Comparison of ENCODE assay signal across 1 cellular context in the genomic region with DNA sequence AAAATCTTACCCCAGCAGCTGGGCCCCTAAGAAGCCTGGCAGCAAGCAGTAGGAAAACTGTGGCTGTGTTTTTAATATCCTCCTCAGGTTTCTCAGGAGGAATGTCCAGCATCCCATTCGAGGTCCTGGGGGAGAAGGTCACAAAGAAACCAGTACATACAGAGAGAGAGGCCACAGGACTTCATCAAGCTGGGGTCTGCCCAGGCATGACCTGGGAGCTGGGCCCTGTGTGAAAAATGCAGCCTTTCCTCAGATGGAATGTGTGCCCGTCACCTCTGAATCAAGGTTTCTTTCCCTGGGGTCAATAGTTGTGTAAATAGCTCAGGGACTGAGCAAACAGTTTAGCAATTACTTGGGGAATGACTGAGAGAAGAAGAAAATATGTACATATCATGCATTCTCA.
TF ChIP-seq lines count a peak whose summit lies in the region.

No MANE protein-coding gene starts in this region.

TF ChIP-seq in HepG2, 621 proteins besides CTCF, POLR2A, EP300 and RAD21 (continued from another document and continues in another):
- TF ChIP-seq NR2F6 (IDR thresholded peaks at IDR 0.05) (peak; percentile 98), NR2F6 (CRISPR knock-in tag; IDR thresholded peaks at IDR 0.05) (peak; percentile 98), ZNF644 (CRISPR knock-in tag; IDR thresholded peaks at IDR 0.05; ENCODE audit: low read depth) (peak; percentile 30; the same call in 1 of the 2 replicates), ZNF547 (CRISPR knock-in tag; IDR thresholded peaks at IDR 0.05) (no peak), GABPB1 (CRISPR knock-in tag; IDR thresholded peaks at IDR 0.05) (0 out of 2 replicates have a peak, but pooled peaks have one; percentile 16), ZNF850 (CRISPR knock-in tag; conservative IDR thresholded peaks at IDR 0.05) (no peak), ZNF543 (CRISPR knock-in tag; IDR thresholded peaks at IDR 0.05) (no peak), ZNF256 (CRISPR knock-in tag; conservative IDR thresholded peaks at IDR 0.05) (no peak), ZEB1 (IDR thresholded peaks at IDR 0.05; ENCODE audit: insufficient replicate concordance, low read depth) (no peak), ZNF556 (CRISPR knock-in tag; IDR thresholded peaks at IDR 0.05; ENCODE audit: borderline replicate concordance) (no peak), AHR (CRISPR knock-in tag; IDR thresholded peaks at IDR 0.05) (no peak), RFX3 (CRISPR knock-in tag; IDR thresholded peaks at IDR 0.05) (no peak), PAF1 (CRISPR knock-in tag; IDR thresholded peaks at IDR 0.05) (no peak), SALL2 (CRISPR knock-in tag; IDR thresholded peaks at IDR 0.05) (no peak), PAWR (CRISPR knock-in tag; IDR thresholded peaks at IDR 0.05; ENCODE audit: borderline replicate concordance) (no peak), CCDC6 (CRISPR knock-in tag; IDR thresholded peaks at IDR 0.05) (0 out of 2 replicates have a peak, but pooled peaks have one; percentile 65), IRF2 (CRISPR knock-in tag; IDR thresholded peaks at IDR 0.05) (peak; percentile 73), ZNF34 (CRISPR knock-in tag; IDR thresholded peaks at IDR 0.05; ENCODE audit: borderline replicate concordance) (no peak), MTA1 (CRISPR knock-in tag; IDR thresholded peaks at IDR 0.05; ENCODE audit: borderline replicate concordance) (no peak), STAG1 (CRISPR knock-in tag; IDR thresholded peaks at IDR 0.05) (peak; percentile 21; the same call in 1 of the 2 replicates), KDM3A (CRISPR knock-in tag; IDR thresholded peaks at IDR 0.05; ENCODE audit: low read depth) (0 out of 2 replicates have a peak, but pooled peaks have one; percentile 38), NR2C2 (CRISPR knock-in tag; IDR thresholded peaks at IDR 0.05; ENCODE audit: borderline replicate concordance) (peak; percentile 57; the same call in 1 of the 2 replicates), ZFP36 (IDR thresholded peaks at IDR 0.05; ENCODE audit: borderline replicate concordance, low read depth, low read length, partially characterized antibody) (no peak), HMG20B (CRISPR knock-in tag; conservative IDR thresholded peaks at IDR 0.05) (peak; percentile 97), ZBTB3 (CRISPR knock-in tag; IDR thresholded peaks at IDR 0.05; ENCODE audit: borderline replicate concordance, low read depth) (no peak), ZNF430 (CRISPR knock-in tag; IDR thresholded peaks at IDR 0.05) (peak; percentile 59; the same call in 1 of the 2 replicates), SP4 (CRISPR knock-in tag; IDR thresholded peaks at IDR 0.05) (no peak), JUNB (CRISPR knock-in tag; IDR thresholded peaks at IDR 0.05; ENCODE audit: borderline replicate concordance) (0 out of 2 replicates have a peak, but pooled peaks have one; percentile 22), SKI (IDR thresholded peaks at IDR 0.05; ENCODE audit: partially characterized antibody) (peak; percentile 74), ZNF572 (CRISPR knock-in tag; IDR thresholded peaks at IDR 0.05) (no peak), ZNF468 (CRISPR knock-in tag; IDR thresholded peaks at IDR 0.05) (no peak), ZNF446 (CRISPR knock-in tag; IDR thresholded peaks at IDR 0.05) (no peak), ZSCAN21 (CRISPR knock-in tag; IDR thresholded peaks at IDR 0.05; ENCODE audit: borderline replicate concordance) (no peak), ZNF775 (CRISPR knock-in tag; IDR thresholded peaks at IDR 0.05; ENCODE audit: borderline replicate concordance) (no peak), TEAD2 (CRISPR knock-in tag; IDR thresholded peaks at IDR 0.05) (no peak)
- TF ChIP-seq, protein P1, sequence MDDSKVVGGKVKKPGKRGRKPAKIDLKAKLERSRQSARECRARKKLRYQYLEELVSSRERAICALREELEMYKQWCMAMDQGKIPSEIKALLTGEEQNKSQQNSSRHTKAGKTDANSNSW (CRISPR knock-in tag; IDR thresholded peaks at IDR 0.05; ENCODE audit: borderline replicate concordance), result no peak
- TF ChIP-seq, protein P2, sequence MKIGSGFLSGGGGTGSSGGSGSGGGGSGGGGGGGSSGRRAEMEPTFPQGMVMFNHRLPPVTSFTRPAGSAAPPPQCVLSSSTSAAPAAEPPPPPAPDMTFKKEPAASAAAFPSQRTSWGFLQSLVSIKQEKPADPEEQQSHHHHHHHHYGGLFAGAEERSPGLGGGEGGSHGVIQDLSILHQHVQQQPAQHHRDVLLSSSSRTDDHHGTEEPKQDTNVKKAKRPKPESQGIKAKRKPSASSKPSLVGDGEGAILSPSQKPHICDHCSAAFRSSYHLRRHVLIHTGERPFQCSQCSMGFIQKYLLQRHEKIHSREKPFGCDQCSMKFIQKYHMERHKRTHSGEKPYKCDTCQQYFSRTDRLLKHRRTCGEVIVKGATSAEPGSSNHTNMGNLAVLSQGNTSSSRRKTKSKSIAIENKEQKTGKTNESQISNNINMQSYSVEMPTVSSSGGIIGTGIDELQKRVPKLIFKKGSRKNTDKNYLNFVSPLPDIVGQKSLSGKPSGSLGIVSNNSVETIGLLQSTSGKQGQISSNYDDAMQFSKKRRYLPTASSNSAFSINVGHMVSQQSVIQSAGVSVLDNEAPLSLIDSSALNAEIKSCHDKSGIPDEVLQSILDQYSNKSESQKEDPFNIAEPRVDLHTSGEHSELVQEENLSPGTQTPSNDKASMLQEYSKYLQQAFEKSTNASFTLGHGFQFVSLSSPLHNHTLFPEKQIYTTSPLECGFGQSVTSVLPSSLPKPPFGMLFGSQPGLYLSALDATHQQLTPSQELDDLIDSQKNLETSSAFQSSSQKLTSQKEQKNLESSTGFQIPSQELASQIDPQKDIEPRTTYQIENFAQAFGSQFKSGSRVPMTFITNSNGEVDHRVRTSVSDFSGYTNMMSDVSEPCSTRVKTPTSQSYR (CRISPR knock-in tag; IDR thresholded peaks at IDR 0.05; ENCODE audit: borderline replicate concordance), result peak; percentile 59; the same call in 1 of the 2 replicates
- TF ChIP-seq, protein P3, sequence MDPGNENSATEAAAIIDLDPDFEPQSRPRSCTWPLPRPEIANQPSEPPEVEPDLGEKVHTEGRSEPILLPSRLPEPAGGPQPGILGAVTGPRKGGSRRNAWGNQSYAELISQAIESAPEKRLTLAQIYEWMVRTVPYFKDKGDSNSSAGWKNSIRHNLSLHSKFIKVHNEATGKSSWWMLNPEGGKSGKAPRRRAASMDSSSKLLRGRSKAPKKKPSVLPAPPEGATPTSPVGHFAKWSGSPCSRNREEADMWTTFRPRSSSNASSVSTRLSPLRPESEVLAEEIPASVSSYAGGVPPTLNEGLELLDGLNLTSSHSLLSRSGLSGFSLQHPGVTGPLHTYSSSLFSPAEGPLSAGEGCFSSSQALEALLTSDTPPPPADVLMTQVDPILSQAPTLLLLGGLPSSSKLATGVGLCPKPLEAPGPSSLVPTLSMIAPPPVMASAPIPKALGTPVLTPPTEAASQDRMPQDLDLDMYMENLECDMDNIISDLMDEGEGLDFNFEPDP (CRISPR knock-in tag; conservative IDR thresholded peaks at IDR 0.05), result no peak
- TF ChIP-seq, protein P4, sequence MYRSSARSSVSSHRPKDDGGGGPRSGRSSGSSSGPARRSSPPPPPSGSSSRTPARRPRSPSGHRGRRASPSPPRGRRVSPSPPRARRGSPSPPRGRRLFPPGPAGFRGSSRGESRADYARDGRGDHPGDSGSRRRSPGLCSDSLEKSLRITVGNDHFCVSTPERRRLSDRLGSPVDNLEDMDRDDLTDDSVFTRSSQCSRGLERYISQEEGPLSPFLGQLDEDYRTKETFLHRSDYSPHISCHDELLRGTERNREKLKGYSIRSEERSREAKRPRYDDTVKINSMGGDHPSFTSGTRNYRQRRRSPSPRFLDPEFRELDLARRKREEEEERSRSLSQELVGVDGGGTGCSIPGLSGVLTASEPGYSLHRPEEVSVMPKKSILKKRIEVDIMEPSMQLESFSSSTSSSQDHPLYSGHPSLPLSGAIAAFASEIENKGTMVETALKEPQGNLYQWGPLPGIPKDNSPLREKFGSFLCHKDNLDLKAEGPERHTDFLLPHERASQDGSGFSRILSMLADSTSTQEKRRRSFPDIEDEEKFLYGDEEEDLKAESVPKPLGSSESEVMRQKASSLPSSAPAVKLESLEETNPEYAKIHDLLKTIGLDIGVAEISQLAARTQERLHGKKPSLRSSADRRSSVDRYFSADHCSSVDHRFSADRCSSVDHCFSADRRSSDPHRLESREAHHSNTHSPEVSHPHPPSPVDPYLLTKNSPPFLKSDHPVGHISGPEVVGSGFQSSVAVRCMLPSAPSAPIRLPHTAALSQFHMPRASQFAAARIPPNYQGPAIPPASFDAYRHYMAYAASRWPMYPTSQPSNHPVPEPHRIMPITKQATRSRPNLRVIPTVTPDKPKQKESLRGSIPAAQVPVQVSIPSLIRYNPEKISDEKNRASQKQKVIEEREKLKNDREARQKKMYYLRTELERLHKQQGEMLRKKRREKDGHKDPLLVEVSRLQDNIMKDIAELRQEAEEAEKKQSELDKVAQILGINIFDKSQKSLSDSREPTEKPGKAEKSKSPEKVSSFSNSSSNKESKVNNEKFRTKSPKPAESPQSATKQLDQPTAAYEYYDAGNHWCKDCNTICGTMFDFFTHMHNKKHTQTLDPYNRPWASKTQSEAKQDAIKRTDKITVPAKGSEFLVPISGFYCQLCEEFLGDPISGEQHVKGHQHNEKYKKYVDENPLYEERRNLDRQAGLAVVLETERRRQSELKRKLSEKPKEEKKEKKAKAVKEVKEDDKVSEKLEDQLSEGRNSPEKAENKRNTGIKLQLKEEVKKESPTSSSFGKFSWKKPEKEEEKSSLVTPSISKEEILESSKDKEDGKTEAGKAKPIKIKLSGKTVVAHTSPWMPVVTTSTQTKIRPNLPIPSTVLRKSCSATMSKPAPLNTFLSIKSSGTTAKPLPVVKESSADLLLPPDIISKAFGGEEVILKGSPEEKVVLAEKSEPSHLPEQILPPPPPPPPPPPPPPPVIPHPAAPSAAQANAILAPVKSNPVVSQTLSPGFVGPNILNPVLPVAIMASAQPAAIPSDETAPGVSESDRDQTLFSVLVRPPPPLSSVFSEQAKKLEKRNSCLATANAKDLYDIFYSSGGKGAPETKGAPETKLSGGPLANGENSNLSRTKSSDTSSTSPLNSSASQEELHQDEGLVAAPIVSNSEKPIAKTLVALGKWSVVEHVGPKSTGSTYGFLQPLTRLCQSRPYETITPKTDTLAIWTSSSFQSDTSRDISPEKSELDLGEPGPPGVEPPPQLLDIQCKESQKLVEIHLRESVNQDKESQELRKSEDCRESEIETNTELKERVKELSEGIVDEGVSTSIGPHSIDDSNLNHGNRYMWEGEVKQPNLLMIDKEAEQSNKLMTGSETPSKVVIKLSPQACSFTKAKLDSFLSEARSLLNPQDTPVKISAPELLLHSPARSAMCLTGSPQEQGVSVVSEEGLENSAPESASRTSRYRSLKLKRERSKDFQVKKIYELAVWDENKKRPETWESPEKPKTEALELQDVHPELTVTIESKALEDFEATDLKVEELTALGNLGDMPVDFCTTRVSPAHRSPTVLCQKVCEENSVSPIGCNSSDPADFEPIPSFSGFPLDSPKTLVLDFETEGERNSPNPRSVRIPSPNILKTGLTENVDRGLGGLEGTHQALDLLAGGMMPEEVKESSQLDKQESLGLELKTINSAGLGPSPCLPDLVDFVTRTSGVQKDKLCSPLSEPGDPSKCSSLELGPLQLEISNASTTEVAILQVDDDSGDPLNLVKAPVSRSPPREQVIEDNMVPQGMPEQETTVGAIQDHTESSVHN (CRISPR knock-in tag; IDR thresholded peaks at IDR 0.05), result no peak
- TF ChIP-seq, protein P5, sequence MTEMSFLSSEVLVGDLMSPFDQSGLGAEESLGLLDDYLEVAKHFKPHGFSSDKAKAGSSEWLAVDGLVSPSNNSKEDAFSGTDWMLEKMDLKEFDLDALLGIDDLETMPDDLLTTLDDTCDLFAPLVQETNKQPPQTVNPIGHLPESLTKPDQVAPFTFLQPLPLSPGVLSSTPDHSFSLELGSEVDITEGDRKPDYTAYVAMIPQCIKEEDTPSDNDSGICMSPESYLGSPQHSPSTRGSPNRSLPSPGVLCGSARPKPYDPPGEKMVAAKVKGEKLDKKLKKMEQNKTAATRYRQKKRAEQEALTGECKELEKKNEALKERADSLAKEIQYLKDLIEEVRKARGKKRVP (CRISPR knock-in tag; IDR thresholded peaks at IDR 0.05), result peak in 1 of 2 experiments; percentile 79; a peak in 2 of 4 replicates
- TF ChIP-seq, protein P6, sequence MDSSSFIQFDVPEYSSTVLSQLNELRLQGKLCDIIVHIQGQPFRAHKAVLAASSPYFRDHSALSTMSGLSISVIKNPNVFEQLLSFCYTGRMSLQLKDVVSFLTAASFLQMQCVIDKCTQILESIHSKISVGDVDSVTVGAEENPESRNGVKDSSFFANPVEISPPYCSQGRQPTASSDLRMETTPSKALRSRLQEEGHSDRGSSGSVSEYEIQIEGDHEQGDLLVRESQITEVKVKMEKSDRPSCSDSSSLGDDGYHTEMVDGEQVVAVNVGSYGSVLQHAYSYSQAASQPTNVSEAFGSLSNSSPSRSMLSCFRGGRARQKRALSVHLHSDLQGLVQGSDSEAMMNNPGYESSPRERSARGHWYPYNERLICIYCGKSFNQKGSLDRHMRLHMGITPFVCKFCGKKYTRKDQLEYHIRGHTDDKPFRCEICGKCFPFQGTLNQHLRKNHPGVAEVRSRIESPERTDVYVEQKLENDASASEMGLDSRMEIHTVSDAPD (CRISPR knock-in tag; IDR thresholded peaks at IDR 0.05), result no peak; the same call in 1 of the 2 replicates
- TF ChIP-seq, protein P7, sequence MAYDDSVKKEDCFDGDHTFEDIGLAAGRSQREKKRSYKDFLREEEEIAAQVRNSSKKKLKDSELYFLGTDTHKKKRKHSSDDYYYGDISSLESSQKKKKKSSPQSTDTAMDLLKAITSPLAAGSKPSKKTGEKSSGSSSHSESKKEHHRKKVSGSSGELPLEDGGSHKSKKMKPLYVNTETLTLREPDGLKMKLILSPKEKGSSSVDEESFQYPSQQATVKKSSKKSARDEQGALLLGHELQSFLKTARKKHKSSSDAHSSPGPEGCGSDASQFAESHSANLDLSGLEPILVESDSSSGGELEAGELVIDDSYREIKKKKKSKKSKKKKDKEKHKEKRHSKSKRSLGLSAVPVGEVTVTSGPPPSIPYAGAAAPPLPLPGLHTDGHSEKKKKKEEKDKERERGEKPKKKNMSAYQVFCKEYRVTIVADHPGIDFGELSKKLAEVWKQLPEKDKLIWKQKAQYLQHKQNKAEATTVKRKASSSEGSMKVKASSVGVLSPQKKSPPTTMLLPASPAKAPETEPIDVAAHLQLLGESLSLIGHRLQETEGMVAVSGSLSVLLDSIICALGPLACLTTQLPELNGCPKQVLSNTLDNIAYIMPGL (CRISPR knock-in tag; IDR thresholded peaks at IDR 0.05; ENCODE audit: borderline replicate concordance in 1 of 2, low read depth in 1 of 2), result peak in 1 of 2 experiments; percentile 62; a peak in 1 of 4 replicates
- TF ChIP-seq, protein P8, sequence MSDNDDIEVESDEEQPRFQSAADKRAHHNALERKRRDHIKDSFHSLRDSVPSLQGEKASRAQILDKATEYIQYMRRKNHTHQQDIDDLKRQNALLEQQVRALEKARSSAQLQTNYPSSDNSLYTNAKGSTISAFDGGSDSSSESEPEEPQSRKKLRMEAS (IDR thresholded peaks at IDR 0.05), result peak; percentile 53
- TF ChIP-seq, protein P9, sequence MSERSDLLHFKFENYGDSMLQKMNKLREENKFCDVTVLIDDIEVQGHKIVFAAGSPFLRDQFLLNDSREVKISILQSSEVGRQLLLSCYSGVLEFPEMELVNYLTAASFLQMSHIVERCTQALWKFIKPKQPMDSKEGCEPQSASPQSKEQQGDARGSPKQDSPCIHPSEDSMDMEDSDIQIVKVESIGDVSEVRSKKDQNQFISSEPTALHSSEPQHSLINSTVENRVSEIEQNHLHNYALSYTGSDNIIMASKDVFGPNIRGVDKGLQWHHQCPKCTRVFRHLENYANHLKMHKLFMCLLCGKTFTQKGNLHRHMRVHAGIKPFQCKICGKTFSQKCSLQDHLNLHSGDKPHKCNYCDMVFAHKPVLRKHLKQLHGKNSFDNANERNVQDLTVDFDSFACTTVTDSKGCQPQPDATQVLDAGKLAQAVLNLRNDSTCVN (CRISPR knock-in tag; IDR thresholded peaks at IDR 0.05; ENCODE audit: borderline replicate concordance), result 0 out of 2 replicates have a peak, but pooled peaks have one; percentile 28
